In the genomic region with DNA sequence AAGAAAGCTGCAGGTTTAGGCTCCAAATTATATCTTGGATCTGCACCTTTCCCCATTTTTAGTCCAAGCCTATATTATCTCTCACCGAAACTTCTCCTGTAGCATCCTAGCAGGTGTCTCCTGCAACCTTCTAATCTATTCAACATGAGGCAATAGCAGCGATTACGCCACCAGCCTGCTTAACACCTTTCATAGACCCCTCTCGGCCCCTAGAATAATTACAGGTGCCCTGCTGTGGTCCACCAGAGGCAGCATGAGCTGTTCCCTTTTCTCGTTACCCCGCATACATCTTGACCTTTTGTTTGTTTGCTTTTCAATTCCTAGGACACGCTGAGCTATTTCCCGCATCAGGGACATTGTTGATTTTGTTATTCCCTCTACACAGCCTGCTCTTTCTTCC, we compare ENCODE assay signal across 23 cellular contexts.
"Had no signal": no experiment of that assay in that cellular context is flagged by ENCODE, and none has a peak within 500 bp of the region (broad histone marks: within the 10 kb centered on the region; RNA-seq: fewer than 3 reads in every experiment).

No MANE protein-coding gene starts in this region.

- H3K27ac ChIP-seq: left ventricle myocardium inferior, neutrophil, pancreas, thyroid gland, upper lobe of right lung had no signal

- ATAC-seq: activated CD4-positive, alpha-beta T cell treated with anti-CD3 and anti-CD28 coated beads for 36 hours; esophagus mucosa; naive thymus-derived CD8-positive, alpha-beta T cell; pancreas; right cardiac atrium; upper lobe of right lung had no signal

- H3K36me3 Mint-ChIP-seq: activated naive CD8-positive, alpha-beta T cell treated with anti-CD3 and anti-CD28 coated beads for 36 hours had no signal

- H3K9me3 ChIP-seq: neutrophil, pancreas, thyroid gland, upper lobe of right lung had no signal

- H3K27ac Mint-ChIP-seq: activated B cell treated with CpG ODN at 0.5 μM for 24 hours; activated CD4-positive, alpha-beta T cell treated with anti-CD3 and anti-CD28 coated beads for 36 hours; activated naive CD8-positive, alpha-beta T cell treated with anti-CD3 and anti-CD28 coated beads for 36 hours; mesothelial cell of epicardium had no signal

- H3K36me3 ChIP-seq: left ventricle myocardium inferior, neutrophil, pancreas, thyroid gland, upper lobe of right lung had no signal

- H3K9me3 Mint-ChIP-seq: stimulated activated naive CD8-positive, alpha-beta T cell treated with anti-CD3 and anti-CD28 coated beads, Interleukin-15, Interleukin-2, amounts not matched to agents 100 ng/mL and 50 ng/mL, for 24 hours had no signal

- H3K4me3 Mint-ChIP-seq: activated B cell treated with CpG ODN at 0.5 μM for 24 hours; activated CD4-positive, alpha-beta T cell treated with anti-CD3 and anti-CD28 coated beads for 36 hours; mesothelial cell of epicardium had no signal

- H3K4me3 ChIP-seq: pancreas, thyroid gland had no signal

- H3K4me1 ChIP-seq: left ventricle myocardium inferior, pancreas, thyroid gland had no signal

- DNase-seq: activated B cell treated with CpG ODN at 0.5 μM for 24 hours; activated CD4-positive, alpha-beta T cell treated with anti-CD3 and anti-CD28 coated beads for 36 hours; activated CD4-positive, alpha-beta T cell treated with anti-CD3 and anti-CD28 coated beads, Interleukin-2, amount 50 U/mL, for 4 hours; activated naive CD4-positive, alpha-beta T cell treated with Interleukin-2 at 50 U/mL for 16 hours; activated naive CD8-positive, alpha-beta T cell treated with anti-CD3 and anti-CD28 coated beads for 36 hours; activated T-cell treated with anti-CD3 and anti-CD28 coated beads, Interleukin-2, amount 50 U/mL, for 48 hours; central memory CD4-positive, alpha-beta T cell; dermis blood vessel endothelial cell; effector CD8-positive, alpha-beta T cell; foreskin melanocyte; left ventricle myocardium inferior; naive thymus-derived CD8-positive, alpha-beta T cell; pancreas; right cardiac atrium; stimulated activated CD4-positive, alpha-beta T cell treated with anti-CD3 and anti-CD28 coated beads, Interleukin-1b, Interleukin-23, amount 100 ng/mL, for 48 hours; substantia nigra; T-helper 9 cell; thyroid gland; upper lobe of right lung had no signal

- H3K27me3 ChIP-seq: neutrophil, thyroid gland had no signal
